ENCODE assay signal across 8 cellular contexts in the genomic region with DNA sequence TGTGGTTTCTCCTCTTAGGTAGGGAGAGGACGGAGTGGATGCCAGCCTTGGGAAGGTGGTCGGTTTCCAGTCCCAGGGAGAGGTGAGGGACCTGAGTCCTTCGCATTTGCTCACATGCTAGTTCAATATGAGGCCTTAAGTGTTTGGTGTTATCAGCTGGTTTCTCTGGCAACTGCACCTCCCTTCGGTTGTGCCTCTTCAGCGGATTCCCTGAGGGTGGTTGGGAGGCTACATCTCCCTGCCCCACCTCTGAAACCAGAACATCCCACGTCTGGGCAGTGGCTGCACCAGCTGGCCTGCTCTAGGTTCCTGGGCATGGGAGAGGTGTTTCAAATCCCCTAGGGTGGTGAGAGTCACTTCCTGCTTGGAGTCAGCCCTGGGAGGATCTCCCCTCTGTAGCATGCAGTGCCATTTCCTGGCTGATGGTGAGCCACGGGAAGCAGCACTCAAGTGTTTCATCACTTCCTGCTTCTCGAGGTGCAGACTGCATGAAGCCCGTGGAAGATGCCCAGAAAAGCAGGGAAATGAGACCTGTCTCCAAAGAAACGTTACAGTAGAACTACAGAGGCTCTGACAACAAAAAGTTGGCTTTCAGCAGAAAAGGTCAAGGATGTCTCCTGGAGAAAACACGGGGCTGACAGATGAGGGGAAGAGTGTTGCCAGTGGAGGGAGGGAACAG. TPM values are rescaled to one million over a fixed set of nuclear protein-coding genes. Genes with fewer than 3 reads are reported as not detected.
DNase-seq lines count a peak whose midpoint lies in the region; ATAC-seq and TF ChIP-seq lines count a peak whose summit lies in the region.

No MANE protein-coding gene starts in this region.

- peak overlapping the region; percentile 73 for H2AFZ ChIP-seq in osteoblast (ENCODE audit: low read length)

- H3K27me3 Mint-ChIP-seq in T-helper 2 cell treated with Interferon-gamma antibody and Interleukin-4, amounts not matched to agents 5 μg/mL and 100 μg/mL, for 36 hours (ENCODE audit: low read depth): peaks cover 8% of the 10 kb centered on the region

- peaks cover 12% of the 10 kb centered on the region for H3K9me3 Mint-ChIP-seq in T-helper 2 cell treated with Interferon-gamma antibody and Interleukin-4, amounts not matched to agents 5 μg/mL and 100 μg/mL, for 36 hours

- H3K27me3 ChIP-seq in osteoblast (ENCODE audit: insufficient read depth, low read length): peaks cover 11% of the 10 kb centered on the region

- H3K4me1 Mint-ChIP-seq in T-helper 2 cell treated with Interferon-gamma antibody and Interleukin-4, amounts not matched to agents 5 μg/mL and 100 μg/mL, for 36 hours (ENCODE audit: low read depth): peaks cover 21% of the 10 kb centered on the region

- DNase-seq in AG10803 (ENCODE audit: low read depth) (peak; percentile 38), HCEC 1CT (peak; percentile 32), ecto neural progenitor cell (ENCODE audit: low spot score) (peak; percentile 32), osteoblast (ENCODE audit: insufficient read length, low spot score, missing footprints) (peak; percentile 96), ureter (ENCODE audit: low spot score) (no peak), NCI-H82 (lab: John Stamatoyannopoulos, UW) (no peak)
- DNase-seq in T-helper 2 cell treated with Interferon-gamma antibody and Interleukin-4, amounts not matched to agents 5 μg/mL and 100 μg/mL, for 36 hours (ENCODE audit: low spot score): peak; percentile 26

- peak overlapping the region; percentile 68 for H3K4me3 Mint-ChIP-seq in T-helper 2 cell treated with Interferon-gamma antibody and Interleukin-4, amounts not matched to agents 5 μg/mL and 100 μg/mL, for 36 hours

- no peaks in the 10 kb centered on the region for H3K9me3 ChIP-seq in osteoblast (ENCODE audit: low read depth, low read length)

- peak overlapping the region; percentile 89 for H3K27ac Mint-ChIP-seq in T-helper 2 cell treated with Interferon-gamma antibody and Interleukin-4, amounts not matched to agents 5 μg/mL and 100 μg/mL, for 36 hours

- H3K36me3 Mint-ChIP-seq in T-helper 2 cell treated with Interferon-gamma antibody and Interleukin-4, amounts not matched to agents 5 μg/mL and 100 μg/mL, for 36 hours (ENCODE audit: low read depth): peaks cover 8% of the 10 kb centered on the region

- H3K4me2 ChIP-seq in osteoblast (ENCODE audit: insufficient read depth, low read length): no peak overlapping the region

- H3K27ac ChIP-seq in osteoblast (ENCODE audit: low read depth, low read length): no peak overlapping the region

- TF ChIP-seq CTCF in AG10803 (conservative IDR thresholded peaks at IDR 0.05; ENCODE audit: low read length) (no peak), osteoblast (IDR thresholded peaks at IDR 0.05; ENCODE audit: extremely low read depth, low read depth, low read length) (no peak)

- H4K20me1 ChIP-seq in osteoblast (ENCODE audit: insufficient read depth, low read length): no peaks in the 10 kb centered on the region

- ATAC-seq in HG02642 (IDR thresholded peaks at IDR 0.05; ENCODE audit: poor library complexity, unreplicated experiment): no peak

- H3K4me3 ChIP-seq in AG10803 (ENCODE audit: low read length) (no peak overlapping the region), osteoblast (ENCODE audit: insufficient read depth, low read length) (no peak overlapping the region)

- no peaks in the 10 kb centered on the region for H3K4me1 ChIP-seq in osteoblast (ENCODE audit: insufficient read depth, low read length)

- no peaks in the 10 kb centered on the region for H3K79me2 ChIP-seq in osteoblast (ENCODE audit: insufficient read depth, low read length)

- no peaks in the 10 kb centered on the region for H3K36me3 ChIP-seq in osteoblast (ENCODE audit: insufficient read depth, low read length)

RNA-seq across cellular contexts. Expression of a gene that starts 4.5 kb away (rescaled TPM):
- not detected in 2 replicates for total RNA-seq in osteoblast
- total RNA-seq in ureter: 12.1 TPM

RNA-seq across cellular contexts. Expression of a gene that starts 11.1 kb away (rescaled TPM):
- total RNA-seq in osteoblast: not detected in 2 replicates
- 12.0 TPM for total RNA-seq in ureter

RNA-seq across cellular contexts. Expression of a gene that starts 26.5 kb away (rescaled TPM):
- total RNA-seq in osteoblast: not detected in 2 replicates
- 21.4 TPM for total RNA-seq in ureter

Comparison
In these comparisons a context has a peak if more than half of its experiments do, and no peak if none do; other contexts are left out.
1. DNase-seq: peak in AG10803 (single experiment), HCEC 1CT (single experiment), T-helper 2 cell treated with Interferon-gamma antibody and Interleukin-4, amounts not matched to agents 5 μg/mL and 100 μg/mL, for 36 hours (single experiment), ecto neural progenitor cell (single experiment) and osteoblast (single experiment); none in ureter (single experiment) and NCI-H82 (single experiment).
2. RNA of a gene that starts 4.5 kb away (total RNA-seq): 12.1 TPM in ureter (single experiment); not detected in osteoblast; every median in the first group is over 10 times any median in the second.
3. RNA of a gene that starts 11.1 kb away (total RNA-seq): 12.0 TPM in ureter (single experiment); not detected in osteoblast; every median in the first group is over 10 times any median in the second.
4. RNA of a gene that starts 26.5 kb away (total RNA-seq): 21.4 TPM in ureter (single experiment); not detected in osteoblast; every median in the first group is over 10 times any median in the second.